Comparison of ENCODE assay signal across 8 cellular contexts in genomic region chr19:1650627-1651009, GRCh38. TPM values are rescaled to one million over a fixed set of nuclear protein-coding genes. Genes with fewer than 3 reads are reported as not detected.
DNase-seq lines count a peak whose midpoint lies in the region; ATAC-seq and TF ChIP-seq lines count a peak whose summit lies in the region.

No MANE protein-coding gene starts in this region.

- H3K27me3 Mint-ChIP-seq in naive B cell, result no peaks in the 10 kb centered on the region

- H3K4me3 Mint-ChIP-seq in naive B cell, result peak overlapping the region; percentile 88 to 98 (median 96)

- H3K4me3 ChIP-seq in LNCaP clone FGC (ENCODE audit: low read depth, low read length), result peak overlapping the region; percentile 82

- no peak for TF ChIP-seq CTCF in LNCaP clone FGC (IDR thresholded peaks at IDR 0.05; ENCODE audit: control insufficient read depth, extremely low read depth, insufficient read depth)

- peak overlapping the region; percentile 82 to 99 (median 98) for H3K27ac Mint-ChIP-seq in naive B cell

- no peak for ATAC-seq in naive B cell (ENCODE audit: low read depth in 2 of 2)
- ATAC-seq in HG02763 (IDR thresholded peaks at IDR 0.05; ENCODE audit: unreplicated experiment), result no peak
- no peak for ATAC-seq in HG03520 (IDR thresholded peaks at IDR 0.05; ENCODE audit: unreplicated experiment)

- peaks cover 32 to 65% (median 50%) of the 10 kb centered on the region in 3 donors for H3K4me1 Mint-ChIP-seq in naive B cell

- DNase-seq in COR-L47 (lab: John Stamatoyannopoulos, UW), result peak; percentile 19
- no peak for DNase-seq in LNCaP clone FGC (ENCODE audit: low read depth)
- peak; percentile 11 for DNase-seq in central memory CD4-positive, alpha-beta T cell
- DNase-seq in naive B cell, result peak; percentile 42
- no peak for DNase-seq in NCI-H187 (lab: John Stamatoyannopoulos, UW)
- no peak for DNase-seq in AG20443 (ENCODE audit: low spot score)

- peaks cover 0 to 3% of the 10 kb centered on the region in 2 donors for H3K36me3 Mint-ChIP-seq in naive B cell

- H3K9me3 Mint-ChIP-seq in naive B cell, result no peaks in the 10 kb centered on the region

RNA-seq across cellular contexts. Expression of gene TCF3, which starts 1.8 kb away (rescaled TPM):
- 10 to 100 TPM; 17.5 to 45.6 (median 24.8) TPM for polyA plus RNA-seq in naive B cell (ENCODE audit: low read depth in 6 of 6)

RNA-seq across cellular contexts. Expression of gene UQCR11, which starts 45.4 kb away (rescaled TPM):
- 100 to 1,000 TPM; 358 to 546 (median 438) TPM for polyA plus RNA-seq in naive B cell (ENCODE audit: low read depth in 6 of 6)

RNA-seq across cellular contexts. Expression of gene MBD3, which starts 58.0 kb away (rescaled TPM):
- polyA plus RNA-seq in naive B cell (ENCODE audit: low read depth in 6 of 6), result 10 to 100 TPM in 4 of 6 donors, 1 to 10 TPM in 2; 7.7 to 24.4 (median 12.9) TPM

Comparison
In these comparisons a context has a peak if more than half of its experiments do, and no peak if none do; other contexts are left out.
1. DNase-seq: peak in COR-L47 (single experiment), central memory CD4-positive, alpha-beta T cell (single experiment) and naive B cell (single experiment); none in LNCaP clone FGC (single experiment), NCI-H187 (0 of 2) and AG20443 (single experiment).